In the genomic region with DNA sequence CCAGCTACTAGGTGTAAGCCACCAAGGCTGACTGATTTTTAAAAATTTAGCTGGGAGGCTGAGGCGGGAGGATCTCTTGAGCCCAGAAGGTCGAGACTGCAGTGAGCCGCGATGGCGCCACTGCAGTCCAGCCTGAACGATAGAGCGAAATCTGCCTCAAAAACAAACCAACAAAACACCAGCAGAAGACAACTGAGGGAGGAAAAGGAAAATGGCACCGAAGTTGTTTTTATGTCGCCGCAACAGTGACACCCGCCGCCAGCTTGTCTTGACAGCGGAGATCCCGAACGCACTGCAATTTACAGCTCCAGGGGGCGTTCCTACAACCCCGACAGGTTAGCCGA, we compare ENCODE assay signal across 8 cellular contexts. TPM values are rescaled to one million over a fixed set of nuclear protein-coding genes. Genes with fewer than 3 reads are reported as not detected.
DNase-seq lines count a peak whose midpoint lies in the region; ATAC-seq, FAIRE-seq and TF ChIP-seq lines count a peak whose summit lies in the region.

No MANE protein-coding gene starts in this region.

- H3K4me1 ChIP-seq in smooth muscle cell (ENCODE audit: low read depth), result no peaks in the 10 kb centered on the region
- H3K4me1 ChIP-seq in thyroid gland, result peaks cover 5 to 7% of the 10 kb centered on the region in 2 donors

- peak overlapping the region; percentile 78 for H3K27ac ChIP-seq in RWPE1
- H3K27ac ChIP-seq in smooth muscle cell (ENCODE audit: low read depth), result peak overlapping the region; percentile 19
- no peak overlapping the region for H3K27ac ChIP-seq in thyroid gland

- POLR2A ChIA-PET in RWPE1 (lab: Yijun Ruan, JAX; ENCODE audit: low non-redundant PET), result interaction anchor here (0.6 kb wide), 1 partner anchor 13 kb away, joined by 4 read pairs; no protein-coding TSS in a partner anchor

- peak overlapping the region; percentile 91 for H3K4me2 ChIP-seq in smooth muscle cell

- H3K4me3 ChIP-seq in fibroblast of mammary gland (ENCODE audit: control insufficient read depth, low read depth, low read length) (peak overlapping the region; percentile 37), smooth muscle cell (peak overlapping the region; percentile 83), thyroid gland (replicated peaks in 1 of 3) (peak overlapping the region in 1 of 3 donors; percentile 26)

- H3K79me2 ChIP-seq in smooth muscle cell (ENCODE audit: low read depth), result no peaks in the 10 kb centered on the region

- ATAC-seq in GM19438 (IDR thresholded peaks at IDR 0.05; ENCODE audit: low read depth, unreplicated experiment), result peak; percentile 3

- no peaks in the 10 kb centered on the region for H3K36me3 ChIP-seq in smooth muscle cell (ENCODE audit: low read depth)
- no peaks in the 10 kb centered on the region for H3K36me3 ChIP-seq in thyroid gland

- intact Hi-C loops in thyroid gland (cut with DNase I), result loop anchor here (2.0 to 10.0 kb wide), 2 partner anchors 232 to 522 kb away; no protein-coding TSS in a partner anchor

- H3K9me3 ChIP-seq in smooth muscle cell (replicated peaks; ENCODE audit: low read depth) (no peaks in the 10 kb centered on the region), thyroid gland (no peaks in the 10 kb centered on the region)

- H2AFZ ChIP-seq in smooth muscle cell (ENCODE audit: low read depth), result peak overlapping the region; percentile 69

- H3K9ac ChIP-seq in smooth muscle cell (ENCODE audit: low read depth), result no peak overlapping the region

- CTCF ChIA-PET in RWPE1 (lab: Yijun Ruan, JAX), result interaction anchor here (0.5 to 1.8 kb wide), 12 partner anchors 9 to 677 kb away, joined by 3 to 7 read pairs (median 4); a partner anchor contains a TSS

- FAIRE-seq in HTR-8/SVneo (lab: Jason Lieb, UNC), result no peak

- TF ChIP-seq POLR2A in thyroid gland (IDR thresholded peaks at IDR 0.05), result no peak

- no peaks in the 10 kb centered on the region for H3F3A ChIP-seq in smooth muscle cell (ENCODE audit: low read depth)

- TF ChIP-seq CTCF in RWPE1 (conservative IDR thresholded peaks at IDR 0.05; ENCODE audit: low read depth), result no peak
- no peak for TF ChIP-seq CTCF in fibroblast of mammary gland (conservative IDR thresholded peaks at IDR 0.05; ENCODE audit: control insufficient read depth, insufficient read depth, low read depth, low read length)
- no peak for TF ChIP-seq CTCF in smooth muscle cell (IDR thresholded peaks at IDR 0.05; ENCODE audit: borderline replicate concordance, insufficient read depth, poor library complexity, severe bottlenecking)
- no peak for TF ChIP-seq CTCF in thyroid gland (IDR thresholded peaks at IDR 0.05)

- 10% methylated on average over 18 of the region's 18 CpGs for WGBS in smooth muscle cell (ENCODE audit: low lambda C conversion rate)
- WGBS in thyroid gland, 2 donors, result 2 to 11% methylated on average over 8 to 18 of the region's 18 CpGs

- H4K20me1 ChIP-seq in smooth muscle cell (ENCODE audit: low read depth), result no peaks in the 10 kb centered on the region

- DNase-seq in RWPE1 (ENCODE audit: low spot score), result no peak
- no peak for DNase-seq in fibroblast of mammary gland (ENCODE audit: low read depth)
- DNase-seq in smooth muscle cell (lab: John Stamatoyannopoulos, UW; ENCODE audit: unreplicated experiment), result no peak
- no peak for DNase-seq in medulla oblongata (ENCODE audit: extremely low spot score)
- DNase-seq in activated effector memory CD4-positive, alpha-beta T cell treated with anti-CD3 and anti-CD28 coated beads, Interleukin-2, amount 50 U/mL, for 16 hours, result no peak
- DNase-seq in HTR-8/SVneo (ENCODE audit: insufficient read length, low spot score), result no peak
- no peak for DNase-seq in thyroid gland

- H3K27me3 ChIP-seq in smooth muscle cell (ENCODE audit: low read depth), result no peaks in the 10 kb centered on the region
- no peaks in the 10 kb centered on the region for H3K27me3 ChIP-seq in thyroid gland

RNA-seq across cellular contexts. Expression of a gene that starts 0.3 kb away (rescaled TPM):
- total RNA-seq in smooth muscle cell, result 7.5 and 8.5 TPM in 2 replicates
- polyA plus RNA-seq in smooth muscle cell, result 15.9 and 26.1 TPM in 2 replicates
- total RNA-seq in thyroid gland, result 10 to 100 TPM; 22.1 to 36.5 (median 23.9) TPM

RNA-seq across cellular contexts. Expression of a gene that starts 14.1 kb away (rescaled TPM):
- total RNA-seq in smooth muscle cell (1.7 and 3.0 TPM in 2 replicates), thyroid gland (1 to 10 TPM in 2 of 4 donors, under 1 TPM in 2; 0.44 to 7.1 (median 0.96) TPM)
- polyA plus RNA-seq in smooth muscle cell, result 1.8 and 2.8 TPM in 2 replicates

RNA-seq across cellular contexts. Expression of a gene that starts 14.8 kb away (rescaled TPM):
- total RNA-seq in smooth muscle cell (2.1 TPM in 1 of 2 replicates, not detected in the other), thyroid gland (1 to 10 TPM in 2 of 4 donors, under 1 TPM in 2; 0.63 to 3.0 (median 1.8) TPM)
- polyA plus RNA-seq in smooth muscle cell, result 1.00 and 2.2 TPM in 2 replicates

RNA-seq across cellular contexts. Expression of a gene that starts 23.4 kb away (rescaled TPM):
- total RNA-seq in smooth muscle cell (not detected in 2 replicates), thyroid gland (1 to 10 TPM in 2 of 4 donors, under 1 TPM in 2; 0.89 to 1.7 (median 1.2) TPM)
- polyA plus RNA-seq in smooth muscle cell, result not detected in 2 replicates

RNA-seq across cellular contexts. Expression of a gene that starts 28.2 kb away (rescaled TPM):
- total RNA-seq in smooth muscle cell, result 279 and 377 TPM in 2 replicates
- 387 and 404 TPM in 2 replicates for polyA plus RNA-seq in smooth muscle cell
- total RNA-seq in thyroid gland, result 100 to 1,000 TPM; 150 to 270 (median 243) TPM

Comparison
In these comparisons a context has a peak if more than half of its experiments do, and no peak if none do; other contexts are left out.
1. H3K27ac ChIP-seq: peak in RWPE1 (single experiment) and smooth muscle cell (single experiment); none in thyroid gland (0 of 3).